In the genomic region with DNA sequence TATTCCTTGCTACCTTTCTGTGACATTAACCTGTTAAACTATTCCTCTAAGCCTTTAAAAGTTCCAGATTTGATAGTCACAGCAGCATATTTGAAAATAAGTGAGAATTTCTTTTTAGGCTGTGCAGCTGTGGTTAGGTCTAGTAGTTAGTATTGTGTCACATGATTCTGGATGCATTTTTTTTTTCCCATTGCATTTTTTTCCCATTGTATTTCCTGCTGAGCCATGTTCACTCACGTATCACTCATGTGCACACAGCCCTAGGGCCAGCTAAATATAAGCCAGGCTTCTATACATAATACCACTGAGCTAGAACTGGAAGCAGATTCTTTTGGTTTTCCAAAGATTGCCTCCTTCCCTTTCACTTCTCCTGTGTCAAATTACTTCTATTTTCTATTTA, we compare ENCODE assay signal across 13 cellular contexts. TPM values are rescaled to one million over a fixed set of nuclear protein-coding genes. Genes with fewer than 3 reads are reported as not detected.
DNase-seq lines count a peak whose midpoint lies in the region; TF ChIP-seq lines count a peak whose summit lies in the region.
"Had no signal": no experiment of that assay in that cellular context is flagged by ENCODE, and none has a peak within 500 bp of the region (broad histone marks: within the 10 kb centered on the region; RNA-seq: fewer than 3 reads in every experiment).

No MANE protein-coding gene starts in this region.

- H3K27me3 ChIP-seq in BJ (ENCODE audit: control insufficient read depth, insufficient read depth, low read length), result no peaks in the 10 kb centered on the region
- H3K27me3 ChIP-seq: BE2C had no signal

- CTCF ChIA-PET in BJ (lab: Yijun Ruan, JAX), result interaction anchor here (0.6 to 1.6 kb wide), 2 partner anchors 12 to 502 kb away, joined by 3 read pairs; no protein-coding TSS in a partner anchor

- H3K4me3 ChIP-seq in BJ (ENCODE audit: low read depth, low read length) (no peak overlapping the region), choroid plexus epithelial cell (ENCODE audit: low read depth, low read length) (no peak overlapping the region)

- DNase-seq in BJ (ENCODE audit: low read depth) (peak; percentile 15), LHCN-M2 (ENCODE audit: low read depth) (peak; percentile 61), choroid plexus epithelial cell (ENCODE audit: low read depth) (peak; percentile 59), iris pigment epithelial cell (ENCODE audit: low read depth) (peak; percentile 41), NCI-H82 (lab: John Stamatoyannopoulos, UW) (no peak), NCI-H187 (lab: John Stamatoyannopoulos, UW) (no peak), NCI-H1694 treated with DMSO at 0.1 percent for 48 hours (lab: John Stamatoyannopoulos, UW) (no peak)
- no peak for DNase-seq in effector CD4-positive, alpha-beta T cell
- DNase-seq: activated CD4-positive, alpha-beta T cell treated with anti-CD3 and anti-CD28 coated beads for 1 hour; BE2C; nephron progenitor cell; stimulated activated naive CD8-positive, alpha-beta T cell treated with anti-CD3 and anti-CD28 coated beads, Interleukin-15, Interleukin-2, amounts not matched to agents 100 U/mL and 50 U/mL, for 24 hours; T-cell had no signal

- no peaks in the 10 kb centered on the region for H3K36me3 ChIP-seq in BJ (ENCODE audit: control insufficient read depth, insufficient read depth, low read length)
- H3K36me3 ChIP-seq: BE2C had no signal

- TF ChIP-seq CTCF in BJ (IDR thresholded peaks at IDR 0.05; ENCODE audit: insufficient read depth, low read depth, low read length) (no peak), choroid plexus epithelial cell (conservative IDR thresholded peaks at IDR 0.05; ENCODE audit: low read depth, low read length) (no peak)

- POLR2A ChIA-PET in BJ (lab: Charles Lee), result no interaction called here

RNA-seq across cellular contexts. Expression of a gene that starts 37.4 kb away (rescaled TPM):
- 10.0 and 16.8 TPM in 2 replicates for polyA plus RNA-seq in BJ (2011; rRNA removed)
- polyA minus RNA-seq in BJ (2011; rRNA and poly(A)+ RNA removed), result 5.7 and 7.6 TPM in 2 replicates
- 64.8 and 66.5 TPM in 2 replicates for total RNA-seq in LHCN-M2 (2014; rRNA removed)
- 19.4 TPM for polyA plus RNA-seq in LHCN-M2 (2012)

RNA-seq across cellular contexts. Expression of a gene that starts 41.8 kb away (rescaled TPM):
- polyA plus RNA-seq in BJ (2011; rRNA removed), result 33.0 and 40.2 TPM in 2 replicates
- 21.3 and 26.5 TPM in 2 replicates for polyA minus RNA-seq in BJ (2011; rRNA and poly(A)+ RNA removed)
- total RNA-seq in LHCN-M2 (2014; rRNA removed), result 16.2 and 19.0 TPM in 2 replicates
- 15.4 TPM for polyA plus RNA-seq in LHCN-M2 (2012)

RNA-seq across cellular contexts. Expression of a gene that starts 41.9 kb away (rescaled TPM):
- polyA plus RNA-seq in BJ (2011; rRNA removed), result 25.4 and 32.7 TPM in 2 replicates
- polyA minus RNA-seq in BJ (2011; rRNA and poly(A)+ RNA removed), result 13.9 and 16.3 TPM in 2 replicates
- 33.0 and 36.6 TPM in 2 replicates for total RNA-seq in LHCN-M2 (2014; rRNA removed)
- polyA plus RNA-seq in LHCN-M2 (2012), result 20.3 TPM

RNA-seq across cellular contexts. Expression of a gene that starts 42.7 kb away (rescaled TPM):
- 74.4 and 87.9 TPM in 2 replicates for polyA plus RNA-seq in BJ (2011; rRNA removed)
- polyA minus RNA-seq in BJ (2011; rRNA and poly(A)+ RNA removed), result 52.1 and 96.9 TPM in 2 replicates
- 83.9 and 92.9 TPM in 2 replicates for total RNA-seq in LHCN-M2 (2014; rRNA removed)
- 121 TPM for polyA plus RNA-seq in LHCN-M2 (2012)

Comparison
In these comparisons a context has a peak if more than half of its experiments do, and no peak if none do; other contexts are left out.
1. DNase-seq: peak in BJ (single experiment), LHCN-M2 (single experiment), choroid plexus epithelial cell (single experiment) and iris pigment epithelial cell (single experiment); none in NCI-H82 (single experiment), NCI-H187 (0 of 2), effector CD4-positive, alpha-beta T cell (single experiment) and NCI-H1694 treated with DMSO at 0.1 percent for 48 hours (single experiment).